Comparison of ENCODE assay signal across 33 cellular contexts in the genomic region with DNA sequence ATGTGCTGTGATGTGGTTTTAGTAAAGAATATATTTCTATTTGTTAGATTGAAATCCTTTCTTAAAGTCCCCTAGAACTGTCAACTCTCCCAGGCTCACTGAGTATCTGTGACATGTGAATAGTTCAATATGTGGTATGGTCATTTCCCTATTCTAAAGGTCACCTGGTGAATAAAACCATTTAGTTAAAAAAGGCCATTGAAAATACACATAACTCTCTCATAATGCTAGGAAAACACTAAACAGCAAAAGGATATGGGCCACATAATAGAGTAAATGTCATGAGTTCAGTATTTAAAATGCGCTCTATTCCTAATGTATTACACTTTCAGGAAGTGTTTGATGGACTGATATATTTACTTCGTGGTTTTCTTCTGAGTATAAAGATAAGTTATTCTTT.
"Had no signal": no experiment of that assay in that cellular context is flagged by ENCODE, and none has a peak within 500 bp of the region (broad histone marks: within the 10 kb centered on the region; RNA-seq: fewer than 3 reads in every experiment).

No MANE protein-coding gene starts in this region.

- H3K27ac ChIP-seq: adrenal gland, body of pancreas, brain microvascular endothelial cell, breast epithelium, VCaP had no signal

- DNase-seq: activated B cell treated with CpG ODN at 0.5 μM for 24 hours; activated CD4-positive, alpha-beta memory T cell treated with anti-CD3 and anti-CD28 coated beads for 36 hours; activated CD4-positive, alpha-beta T cell treated with anti-CD3 and anti-CD28 coated beads for 4 hours; activated CD4-positive, alpha-beta T cell treated with anti-CD3 and anti-CD28 coated beads, Interleukin-2, amount 10 ng/mL, durations not matched to agents 24 days and 14 days; activated CD4-positive, alpha-beta T cell treated with anti-CD3 and anti-CD28 coated beads, Interleukin-2, amount 50 U/mL, for 1 hour; activated CD4-positive, alpha-beta T cell treated with anti-CD3 and anti-CD28 coated beads, Interleukin-2, amount 50 U/mL, for 4 hours; activated CD4-positive, CD25-positive, alpha-beta regulatory T cell treated with anti-CD3 and anti-CD28 coated beads, Interleukin-2, amount 50 U/mL, for 72 hours; activated CD8-positive, alpha-beta memory T cell treated with anti-CD3 and anti-CD28 coated beads, Interleukin-2, amount 50 U/mL, for 4 hours; activated CD8-positive, alpha-beta T cell treated with anti-CD3 and anti-CD28 coated beads for 36 hours; activated effector memory CD4-positive, alpha-beta T cell treated with anti-CD3 and anti-CD28 coated beads, Interleukin-2, amount 50 U/mL, for 16 hours; activated gamma-delta T cell treated with Interleukin-2 at 50 U/mL for 16 hours; activated naive CD4-positive, alpha-beta T cell; activated naive CD4-positive, alpha-beta T cell treated with anti-CD3 and anti-CD28 coated beads for 36 hours; activated naive CD4-positive, alpha-beta T cell treated with anti-CD3 and anti-CD28 coated beads, Interleukin-2, amount 50 U/mL, for 16 hours; activated naive CD8-positive, alpha-beta T cell treated with anti-CD3 and anti-CD28 coated beads for 36 hours; activated T-cell treated with anti-CD3 and anti-CD28 coated beads for 4 hours; activated T-cell treated with anti-CD3 and anti-CD28 coated beads, Interleukin-2, amount 50 U/mL, for 1 hour; activated T-cell treated with anti-CD3 and anti-CD28 coated beads, Interleukin-2, amount 50 U/mL, for 4 hours; activated T-cell treated with anti-CD3 and anti-CD28 coated beads, Interleukin-2, amount 50 U/mL, for 72 hours; adrenal gland; amniotic stem cell; aorta; body of pancreas; brain microvascular endothelial cell; central memory CD4-positive, alpha-beta T cell; T-helper 2 cell; T-helper 9 cell had no signal

- H3K36me3 ChIP-seq: adrenal gland, brain microvascular endothelial cell, breast epithelium had no signal

- ATAC-seq: activated CD8-positive, alpha-beta T cell treated with anti-CD3 and anti-CD28 coated beads for 36 hours; activated naive CD4-positive, alpha-beta T cell treated with anti-CD3 and anti-CD28 coated beads, Interleukin-2, amount 50 U/mL, for 72 hours; activated T-cell treated with anti-CD3 and anti-CD28 coated beads, Interleukin-2, amount 50 U/mL, for 4 hours; activated T-cell treated with anti-CD3 and anti-CD28 coated beads, Interleukin-2, amount 50 U/mL, for 72 hours; activated T-helper 17 cell treated with anti-CD3 and anti-CD28 coated beads, Interleukin-2, amount 50 U/mL, for 72 hours; body of pancreas had no signal

- H3K27me3 ChIP-seq: adrenal gland, body of pancreas, brain microvascular endothelial cell, breast epithelium had no signal

- H3K9me3 ChIP-seq: adrenal gland, body of pancreas, breast epithelium had no signal

- H3K4me3 ChIP-seq: adrenal gland, body of pancreas, breast epithelium had no signal

- H3K4me1 ChIP-seq: adrenal gland, body of pancreas, breast epithelium had no signal

- FAIRE-seq: astrocyte, colon had no signal
